In the genomic region with DNA sequence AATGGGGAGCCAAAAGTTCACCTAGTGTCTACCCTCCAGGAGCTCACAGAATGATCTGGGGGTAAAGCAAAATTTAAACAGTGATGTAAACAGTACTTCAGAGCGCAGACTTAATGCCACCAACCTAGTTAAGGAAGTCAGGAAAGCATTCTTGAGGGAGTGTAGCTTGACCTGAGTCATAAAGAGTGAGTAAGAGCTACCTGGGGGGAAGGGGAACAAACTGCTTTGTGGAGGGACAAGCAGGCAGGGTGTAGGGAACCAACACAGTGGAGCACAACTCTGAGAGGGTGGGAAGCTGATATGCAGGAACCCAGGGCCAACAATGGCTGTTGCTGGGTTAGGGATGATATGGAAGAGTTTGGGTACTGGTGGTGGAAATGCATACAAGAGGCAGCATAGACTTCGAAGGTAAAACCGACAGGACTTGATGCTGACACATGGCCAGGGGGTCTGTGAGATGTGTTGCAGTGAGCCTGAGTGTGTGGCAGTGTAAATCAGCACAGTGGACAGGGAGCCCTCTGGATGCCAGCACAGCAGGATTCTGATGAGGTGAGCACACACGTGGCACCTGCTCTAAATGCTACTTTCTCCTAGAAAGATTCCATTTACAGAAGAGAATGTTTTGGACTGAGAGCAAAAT, we compare ENCODE assay signal across 14 cellular contexts. TPM values are rescaled to one million over a fixed set of nuclear protein-coding genes. Genes with fewer than 3 reads are reported as not detected.
A peak's percentile ranks its signal among the peaks of the same experiment; 100 is the strongest.
DNase-seq lines count a peak whose midpoint lies in the region; ATAC-seq and TF ChIP-seq lines count a peak whose summit lies in the region.
"Had no signal": no experiment of that assay in that cellular context is flagged by ENCODE, and none has a peak within 500 bp of the region (broad histone marks: within the 10 kb centered on the region; RNA-seq: fewer than 3 reads in every experiment).

No MANE protein-coding gene starts in this region.

- no peak for TF ChIP-seq CTCF in WTC11 (IDR thresholded peaks at IDR 0.05)

- POLR2A ChIA-PET in WTC11 (lab: Charles Lee): no interaction called here

- H3K27me3 Mint-ChIP-seq in WTC11 (ENCODE audit: low read depth): no peaks in the 10 kb centered on the region
- H3K27me3 Mint-ChIP-seq in T-helper 2 cell treated with Interferon-gamma antibody and Interleukin-4, amounts not matched to agents 5 μg/mL and 100 μg/mL, for 36 hours (ENCODE audit: low read depth): no peaks in the 10 kb centered on the region
- H3K27me3 Mint-ChIP-seq in natural killer cell treated with Interleukin-12 subunit alpha and Interleukin-12 subunit beta and Interleukin-15 and Interleukin-18, amount 100 ng/mL, for 72 hours: no peaks in the 10 kb centered on the region
- H3K27me3 Mint-ChIP-seq in activated CD4-positive, alpha-beta T cell treated with anti-CD3 and anti-CD28 coated beads, Interleukin-2, amount 10 ng/mL, durations not matched to agents 24 days and 14 days: no peaks in the 10 kb centered on the region

- intact Hi-C loops in activated CD4-positive, alpha-beta T cell treated with anti-CD3 and anti-CD28 coated beads, Interleukin-2, amount 10 ng/mL, durations not matched to agents 24 days and 14 days (cut with micrococcal nuclease): no loop called here

- peak; percentile 60 for ATAC-seq in WTC11
- ATAC-seq in natural killer cell treated with Interleukin-12 subunit alpha and Interleukin-12 subunit beta and Interleukin-15 and Interleukin-18, amount 100 ng/mL, for 72 hours: no peak
- ATAC-seq in GM19035 (IDR thresholded peaks at IDR 0.05; ENCODE audit: unreplicated experiment): no peak
- ATAC-seq: gastrocnemius medialis had no signal

- no peak overlapping the region; the same call in 1 of the 2 replicates for H3K27ac Mint-ChIP-seq in WTC11
- no peak overlapping the region for H3K27ac Mint-ChIP-seq in T-helper 2 cell treated with Interferon-gamma antibody and Interleukin-4, amounts not matched to agents 5 μg/mL and 100 μg/mL, for 36 hours
- no peak overlapping the region for H3K27ac Mint-ChIP-seq in natural killer cell treated with Interleukin-12 subunit alpha and Interleukin-12 subunit beta and Interleukin-15 and Interleukin-18, amount 100 ng/mL, for 72 hours
- no peak overlapping the region for H3K27ac Mint-ChIP-seq in activated CD4-positive, alpha-beta T cell treated with anti-CD3 and anti-CD28 coated beads, Interleukin-2, amount 10 ng/mL, durations not matched to agents 24 days and 14 days

- no peak overlapping the region for H3K4me3 Mint-ChIP-seq in WTC11
- H3K4me3 Mint-ChIP-seq in T-helper 2 cell treated with Interferon-gamma antibody and Interleukin-4, amounts not matched to agents 5 μg/mL and 100 μg/mL, for 36 hours: no peak overlapping the region
- no peak overlapping the region for H3K4me3 Mint-ChIP-seq in natural killer cell treated with Interleukin-12 subunit alpha and Interleukin-12 subunit beta and Interleukin-15 and Interleukin-18, amount 100 ng/mL, for 72 hours
- H3K4me3 Mint-ChIP-seq in activated CD4-positive, alpha-beta T cell treated with anti-CD3 and anti-CD28 coated beads, Interleukin-2, amount 10 ng/mL, durations not matched to agents 24 days and 14 days: no peak overlapping the region

- H3K9me3 Mint-ChIP-seq in WTC11: no peaks in the 10 kb centered on the region
- H3K9me3 Mint-ChIP-seq in T-helper 2 cell treated with Interferon-gamma antibody and Interleukin-4, amounts not matched to agents 5 μg/mL and 100 μg/mL, for 36 hours: no peaks in the 10 kb centered on the region
- H3K9me3 Mint-ChIP-seq in natural killer cell treated with Interleukin-12 subunit alpha and Interleukin-12 subunit beta and Interleukin-15 and Interleukin-18, amount 100 ng/mL, for 72 hours: no peaks in the 10 kb centered on the region
- H3K9me3 Mint-ChIP-seq in activated CD4-positive, alpha-beta T cell treated with anti-CD3 and anti-CD28 coated beads, Interleukin-2, amount 10 ng/mL, durations not matched to agents 24 days and 14 days: no peaks in the 10 kb centered on the region

- in situ Hi-C loops in ACHN (cut with HindIII; ENCODE audit: low pct_ligation_motif_present, low pct_unique_long_range_greater_than_20kb, low sequenced_read_pairs): no loop called here

- CTCF ChIA-PET in WTC11 (lab: Charles Lee): interaction anchor here (0.6 to 1.8 kb wide), 7 partner anchors 7 to 255 kb away, joined by 3 to 6 read pairs (median 3); no protein-coding TSS in a partner anchor

- H3K4me1 Mint-ChIP-seq in WTC11: peaks cover 37% of the 10 kb centered on the region
- H3K4me1 Mint-ChIP-seq in T-helper 2 cell treated with Interferon-gamma antibody and Interleukin-4, amounts not matched to agents 5 μg/mL and 100 μg/mL, for 36 hours (ENCODE audit: low read depth): peaks cover 27% of the 10 kb centered on the region
- peaks cover 40 to 46% of the 10 kb centered on the region in 2 donors for H3K4me1 Mint-ChIP-seq in natural killer cell treated with Interleukin-12 subunit alpha and Interleukin-12 subunit beta and Interleukin-15 and Interleukin-18, amount 100 ng/mL, for 72 hours (ENCODE audit: low read depth in 2 of 2)
- peaks cover 46% of the 10 kb centered on the region for H3K4me1 Mint-ChIP-seq in activated CD4-positive, alpha-beta T cell treated with anti-CD3 and anti-CD28 coated beads, Interleukin-2, amount 10 ng/mL, durations not matched to agents 24 days and 14 days

- no peaks in the 10 kb centered on the region for H3K36me3 Mint-ChIP-seq in WTC11
- peaks cover 6% of the 10 kb centered on the region for H3K36me3 Mint-ChIP-seq in T-helper 2 cell treated with Interferon-gamma antibody and Interleukin-4, amounts not matched to agents 5 μg/mL and 100 μg/mL, for 36 hours (ENCODE audit: low read depth)
- H3K36me3 Mint-ChIP-seq in natural killer cell treated with Interleukin-12 subunit alpha and Interleukin-12 subunit beta and Interleukin-15 and Interleukin-18, amount 100 ng/mL, for 72 hours: no peaks in the 10 kb centered on the region
- peaks cover 15% of the 10 kb centered on the region for H3K36me3 Mint-ChIP-seq in activated CD4-positive, alpha-beta T cell treated with anti-CD3 and anti-CD28 coated beads, Interleukin-2, amount 10 ng/mL, durations not matched to agents 24 days and 14 days (ENCODE audit: low read depth)

- DNase-seq in ACHN: peak; percentile 58
- peak; percentile 18 for DNase-seq in HK-2 (ENCODE audit: unreplicated experiment)
- no peak for DNase-seq in WTC11 (ENCODE audit: low spot score)
- peak; percentile 43 for DNase-seq in iPS-NIHi7 (ENCODE audit: extremely low spot score)
- no peak for DNase-seq in T-helper 2 cell treated with Interferon-gamma antibody and Interleukin-4, amounts not matched to agents 5 μg/mL and 100 μg/mL, for 36 hours (ENCODE audit: low spot score)
- no peak for DNase-seq in natural killer cell treated with Interleukin-12 subunit alpha and Interleukin-12 subunit beta and Interleukin-15 and Interleukin-18, amount 100 ng/mL, for 72 hours (ENCODE audit: low spot score)
- DNase-seq in activated CD4-positive, alpha-beta T cell treated with anti-CD3 and anti-CD28 coated beads, Interleukin-2, amount 10 ng/mL, durations not matched to agents 24 days and 14 days: no peak
- DNase-seq: activated gamma-delta T cell treated with Interleukin-2 at 50 U/mL for 16 hours, gastrocnemius medialis, NCI-H1930, OCI-M1 had no signal

TF ChIP-seq in WTC11, 78 proteins besides CTCF, POLR2A, EP300 and RAD21:
- TF ChIP-seq OVOL2 (CRISPR knock-in tag; IDR thresholded peaks at IDR 0.05; ENCODE audit: borderline replicate concordance): no peak
- TF ChIP-seq NFATC4 (CRISPR knock-in tag; IDR thresholded peaks at IDR 0.05): no peak
- TF ChIP-seq JAZF1 (CRISPR knock-in tag; IDR thresholded peaks at IDR 0.05): no peak
- no peak for TF ChIP-seq RORB (CRISPR knock-in tag; IDR thresholded peaks at IDR 0.05)

RNA-seq across cellular contexts. Expression of gene CYP2D6, which starts 58.3 kb away (rescaled TPM):
- total RNA-seq in WTC11 (2021): 1.4 to 1.7 TPM (median 1.6 TPM) in 3 replicates
- 1 to 10 TPM; 1.7 to 6.1 TPM for total RNA-seq in natural killer cell treated with Interleukin-12 subunit alpha and Interleukin-12 subunit beta and Interleukin-15 and Interleukin-18, amount 100 ng/mL, for 72 hours
- 3.8 and 4.5 TPM in 2 replicates for total RNA-seq in activated CD4-positive, alpha-beta T cell treated with anti-CD3 and anti-CD28 coated beads, Interleukin-2, amount 10 ng/mL, durations not matched to agents 24 days and 14 days
- total RNA-seq: right atrium auricular region, thoracic aorta had no signal

Comparison
In these comparisons a context has a peak if more than half of its experiments do, and no peak if none do; other contexts are left out.
1. DNase-seq: peak in ACHN (single experiment), HK-2 (single experiment) and iPS-NIHi7 (single experiment); none in WTC11 (single experiment), T-helper 2 cell treated with Interferon-gamma antibody and Interleukin-4, amounts not matched to agents 5 μg/mL and 100 μg/mL, for 36 hours (single experiment), natural killer cell treated with Interleukin-12 subunit alpha and Interleukin-12 subunit beta and Interleukin-15 and Interleukin-18, amount 100 ng/mL, for 72 hours (single experiment) and activated CD4-positive, alpha-beta T cell treated with anti-CD3 and anti-CD28 coated beads, Interleukin-2, amount 10 ng/mL, durations not matched to agents 24 days and 14 days (single experiment).